ENCODE assay signal across 8 cellular contexts in genomic region chr1:156860113-156860638, GRCh38. TPM values are rescaled to one million over a fixed set of nuclear protein-coding genes. Genes with fewer than 3 reads are reported as not detected.
DNase-seq lines count a peak whose midpoint lies in the region; ATAC-seq and TF ChIP-seq lines count a peak whose summit lies in the region.

No MANE protein-coding gene starts in this region.

- intact Hi-C loops in testis (cut with DNase I; ENCODE audit: low total_unique reads): no loop called here

- TF ChIP-seq CTCF in nephron progenitor cell (IDR thresholded peaks at IDR 0.05): peak; percentile 79
- peak; percentile 63 to 83 (median 69) for TF ChIP-seq CTCF in testis (IDR thresholded peaks at IDR 0.05)

- no peak overlapping the region for H3K27ac Mint-ChIP-seq in nephron progenitor cell

- H3K36me3 ChIP-seq in testis (ENCODE audit: low read depth, missing control alignments): no peaks in the 10 kb centered on the region

- H3K4me3 Mint-ChIP-seq in nephron progenitor cell: peak overlapping the region; percentile 84

- peaks cover 78% of the 10 kb centered on the region for H3K27me3 Mint-ChIP-seq in nephron progenitor cell (ENCODE audit: low read depth, poor library complexity)

- H3K9me3 ChIP-seq in testis: no peaks in the 10 kb centered on the region

- H3K36me3 Mint-ChIP-seq in nephron progenitor cell (ENCODE audit: low read depth): no peaks in the 10 kb centered on the region

- DNase-seq in Ammon's horn (ENCODE audit: low spot score) (peak; percentile 47), NCI-H82 (lab: John Stamatoyannopoulos, UW) (peak; percentile 87), fibroblast of peridontal ligament (ENCODE audit: extremely low read depth) (peak; percentile 40), nephron progenitor cell (peak; percentile 75), testis (peak; percentile 66), GOT3 (lab: John Stamatoyannopoulos, UW) (no peak)
- peak; percentile 80 to 81 for DNase-seq in activated T-cell treated with anti-CD3 and anti-CD28 coated beads, Interleukin-2, amount 50 U/mL, for 48 hours

- peak overlapping the region; percentile 24 to 45 for H3K4me3 ChIP-seq in testis

- peaks cover 73% of the 10 kb centered on the region for H3K4me1 Mint-ChIP-seq in nephron progenitor cell

- H3K4me1 ChIP-seq in testis: peaks cover 38% of the 10 kb centered on the region

- no peak for TF ChIP-seq POLR2A in testis (IDR thresholded peaks at IDR 0.05)

- peak; percentile 53 for ATAC-seq in GM21529 (IDR thresholded peaks at IDR 0.05; ENCODE audit: unreplicated experiment)

- no peak overlapping the region for H3K27ac ChIP-seq in testis

- no peaks in the 10 kb centered on the region for H3K27me3 ChIP-seq in testis

- WGBS in testis, 2 donors: 1% methylated on average over 27 to 35 of the region's 35 CpGs

- H3K9me3 Mint-ChIP-seq in nephron progenitor cell: no peaks in the 10 kb centered on the region

RNA-seq across cellular contexts. Expression of gene NTRK1, which starts 0.5 kb away (rescaled TPM):
- total RNA-seq in testis: 10 to 100 TPM; 14.6 to 38.8 TPM
- 4.7 TPM for polyA plus RNA-seq in testis (ENCODE audit: insufficient read depth, low read depth, low replicate concordance)

RNA-seq across cellular contexts. Expression of gene INSRR, which starts 1.3 kb away (rescaled TPM):
- total RNA-seq in testis: 1 to 10 TPM; 6.4 to 7.0 TPM
- 1.5 TPM for polyA plus RNA-seq in testis (ENCODE audit: insufficient read depth, low read depth, low replicate concordance)

RNA-seq across cellular contexts. Expression of gene PEAR1, which starts 33.3 kb away (rescaled TPM):
- total RNA-seq in testis: 10 to 100 TPM; 13.8 TPM
- 10.5 TPM for polyA plus RNA-seq in testis (ENCODE audit: insufficient read depth, low read depth, low replicate concordance)

RNA-seq across cellular contexts. Expression of gene SH2D2A, which starts 43.5 kb away (rescaled TPM):
- 1 to 10 TPM in 1 of 2 donors, not detected in 1; 3.1 TPM for total RNA-seq in testis
- polyA plus RNA-seq in testis (ENCODE audit: insufficient read depth, low read depth, low replicate concordance): 1.3 TPM
